In the genomic region with DNA sequence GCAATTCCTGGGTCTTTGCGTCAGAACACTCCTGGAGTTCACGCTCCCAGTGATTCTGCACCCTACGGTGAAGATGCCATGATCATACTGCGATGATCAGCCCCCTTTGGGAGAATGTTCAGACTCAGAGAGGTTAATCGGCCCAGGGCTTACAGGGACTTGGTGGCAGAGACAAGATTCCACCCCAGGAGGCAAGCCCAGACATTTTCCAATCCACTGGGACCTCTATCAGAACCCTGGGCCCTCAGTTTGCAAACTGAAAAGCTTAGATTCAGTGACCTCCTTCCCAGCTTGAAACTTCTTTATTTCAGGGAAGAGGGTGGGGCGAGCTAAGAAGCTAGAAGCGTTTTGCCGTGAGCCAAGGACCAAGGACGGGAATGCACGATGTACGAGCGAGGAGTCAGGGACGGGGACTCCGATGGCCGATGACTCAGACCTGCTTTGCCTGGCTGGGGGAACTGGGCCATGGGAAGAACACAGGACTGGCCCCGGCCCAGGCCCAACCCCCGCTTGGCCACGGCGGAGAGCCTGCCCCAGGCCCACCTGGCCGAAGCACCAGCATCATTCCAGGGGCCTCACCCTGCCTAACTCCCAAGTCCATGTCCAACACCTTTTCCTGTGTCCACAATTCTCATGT, we compare ENCODE assay signal across 9 cellular contexts. TPM values are rescaled to one million over a fixed set of nuclear protein-coding genes. Genes with fewer than 3 reads are reported as not detected.
DNase-seq lines count a peak whose midpoint lies in the region; ATAC-seq, FAIRE-seq and TF ChIP-seq lines count a peak whose summit lies in the region.
"Had no signal": no experiment of that assay in that cellular context is flagged by ENCODE, and none has a peak within 500 bp of the region (broad histone marks: within the 10 kb centered on the region; RNA-seq: fewer than 3 reads in every experiment).

No MANE protein-coding gene starts in this region.

- H2AFZ ChIP-seq in HepG2 (ENCODE audit: low read length): no peak overlapping the region

- no peaks in the 10 kb centered on the region for H4K20me1 ChIP-seq in HepG2 (ENCODE audit: insufficient read depth, low read length)

- peak overlapping the region; percentile 31 for H3K9ac ChIP-seq in HUES6 (ENCODE audit: low read length)
- no peak overlapping the region for H3K9ac ChIP-seq in HepG2 (ENCODE audit: insufficient read depth, low read depth, low read length)

- TF ChIP-seq POLR2A in breast epithelium (IDR thresholded peaks at IDR 0.05): no peak
- TF ChIP-seq POLR2A in HepG2 (IDR thresholded peaks at IDR 0.05; ENCODE audit: insufficient read depth in 1 of 2, low read depth in 2 of 2, low read length in 2 of 2): no peak
- TF ChIP-seq POLR2A in suprapubic skin (IDR thresholded peaks at IDR 0.05): no peak

- no peaks in the 10 kb centered on the region for H3K79me2 ChIP-seq in HepG2 (ENCODE audit: insufficient read depth, low read length)

- no peaks in the 10 kb centered on the region for H3K27me3 ChIP-seq in HUES6 (ENCODE audit: control insufficient read depth, insufficient read depth, low read length)
- H3K27me3 ChIP-seq in breast epithelium: no peaks in the 10 kb centered on the region
- H3K27me3 ChIP-seq in HepG2 (ENCODE audit: control insufficient read depth in 1 of 2, insufficient read depth in 2 of 2, low read length in 2 of 2): peaks cover 10 to 70% of the 10 kb centered on the region in 2 experiments
- H3K27me3 ChIP-seq in suprapubic skin: no peaks in the 10 kb centered on the region

- DNase-seq in breast epithelium (ENCODE audit: low spot score in 2 of 2) (no peak), HepG2 (ENCODE audit: low spot score) (no peak), suprapubic skin (ENCODE audit: low spot score in 2 of 2) (peak in 1 of 2 donors; percentile 91), Ammon's horn (ENCODE audit: low spot score) (no peak), NCI-H187 treated with DMSO at 0.1 percent for 48 hours (lab: John Stamatoyannopoulos, UW) (no peak), NCI-H2171 treated with DMSO at 0.1 percent for 48 hours (lab: John Stamatoyannopoulos, UW) (no peak)
- DNase-seq: T-helper 1 cell had no signal

- H3K4me1 ChIP-seq in HUES6 (ENCODE audit: control insufficient read depth, insufficient read depth, low read length) (peaks cover 34% of the 10 kb centered on the region), breast epithelium (peaks cover 0 to 9% of the 10 kb centered on the region in 2 donors), HepG2 (ENCODE audit: insufficient read depth, low read length) (peaks cover 17% of the 10 kb centered on the region), suprapubic skin (peaks cover 45% of the 10 kb centered on the region)

- WGBS in HepG2 (ENCODE audit: low lambda C conversion rate): 22% methylated on average over 15 of the region's 20 CpGs
- WGBS in suprapubic skin: 33% methylated on average over 15 of the region's 20 CpGs

- POLR2A ChIA-PET in HepG2 (lab: Yijun Ruan, JAX): no interaction called here

- TF ChIP-seq RAD21 in HepG2 (CRISPR knock-in tag; IDR thresholded peaks at IDR 0.05): no peak

- CTCF ChIA-PET in HepG2 (lab: Yijun Ruan, JAX; ENCODE audit: low intra/inter-chr PET ratio, low total read pairs): no interaction called here

- peak; percentile 58 for ATAC-seq in HepG2
- ATAC-seq in GM21423 (IDR thresholded peaks at IDR 0.05; ENCODE audit: unreplicated experiment): no peak

- TF ChIP-seq EP300 in HepG2 (IDR thresholded peaks at IDR 0.05; ENCODE audit: low read depth in 2 of 2, low read length in 2 of 2) (no peak), HepG2 (CRISPR knock-in tag; IDR thresholded peaks at IDR 0.05; ENCODE audit: borderline replicate concordance) (no peak), suprapubic skin (IDR thresholded peaks at IDR 0.05) (no peak)

- no peak for FAIRE-seq in HepG2 (lab: Jason Lieb, UNC)

- H3K4me3 ChIP-seq in HUES6 (ENCODE audit: low read depth, low read length) (no peak overlapping the region; the same call in 1 of the 2 replicates), breast epithelium (peak overlapping the region in 2 of 3 donors; percentile 10 to 49), HepG2 (replicated peaks in 1 of 3; ENCODE audit: insufficient read depth in 1 of 3, low read depth in 2 of 3, low read length in 3 of 3) (no peak overlapping the region), suprapubic skin (peak overlapping the region; percentile 34)

- in situ Hi-C loops in HepG2 (cut with HindIII; ENCODE audit: extremely low pct_ligation_motif_present, low pct_unique_long_range_greater_than_20kb): no loop called here

- no peak for TF ChIP-seq CTCF in breast epithelium (IDR thresholded peaks at IDR 0.05)
- TF ChIP-seq CTCF in HepG2 (CRISPR knock-in tag; IDR thresholded peaks at IDR 0.05): no peak
- no peak for TF ChIP-seq CTCF in suprapubic skin (IDR thresholded peaks at IDR 0.05)

- H3K27ac ChIP-seq in HUES6 (ENCODE audit: low read depth, low read length): peak overlapping the region; percentile 24; the same call in 1 of the 2 replicates
- peak overlapping the region; percentile 85 to 98 for H3K27ac ChIP-seq in breast epithelium
- no peak overlapping the region for H3K27ac ChIP-seq in HepG2 (ENCODE audit: extremely low read length, insufficient read depth, low read length)
- H3K27ac ChIP-seq in suprapubic skin: peak overlapping the region; percentile 91

- intact Hi-C loops in breast epithelium (cut with DNase I; ENCODE audit: low total_unique reads) (no loop called here), HepG2 (cut with micrococcal nuclease; ENCODE audit: unreplicated experiment) (no loop called here)

- H3K9me3 ChIP-seq in HUES6 (ENCODE audit: control insufficient read depth, insufficient read depth, low read depth, low read length) (no peaks in the 10 kb centered on the region), breast epithelium (no peaks in the 10 kb centered on the region), HepG2 (ENCODE audit: low read length) (no peaks in the 10 kb centered on the region), suprapubic skin (no peaks in the 10 kb centered on the region)

- BruUV-seq in HepG2 (replicated peaks; lab: Mats Ljungman, UMichigan): no TSS peak

- H3K36me3 ChIP-seq in HUES6 (ENCODE audit: control insufficient read depth, insufficient read depth, low read length) (no peaks in the 10 kb centered on the region), breast epithelium (no peaks in the 10 kb centered on the region), HepG2 (replicated peaks in 1 of 2; ENCODE audit: control insufficient read depth in 1 of 2, insufficient read depth in 2 of 2, low read length in 2 of 2) (no peaks in the 10 kb centered on the region), suprapubic skin (no peaks in the 10 kb centered on the region)

- peak overlapping the region; percentile 10; the same call in 1 of the 2 replicates for H3K4me2 ChIP-seq in HepG2 (ENCODE audit: low read depth, low read length)

RNA-seq across cellular contexts. Expression of a gene that starts 34.7 kb away (rescaled TPM):
- 100 to 1,000 TPM in 1 of 3 donors, 10 to 100 TPM in 2; 58.1 to 190 (median 76.4) TPM for total RNA-seq in breast epithelium
- 0.66 and 0.77 TPM in 2 replicates for total RNA-seq in HepG2 (2016; rRNA removed; fragmentation: Illumina TruSeq; extraction: Trizol)
- total RNA-seq in HepG2 (2016; cell fraction: cytosol; rRNA removed; fragmentation: Illumina TruSeq; extraction: Trizol; ENCODE audit: low read depth): 0.30 and 0.35 TPM in 2 replicates
- 0.59 and 0.95 TPM in 2 replicates for total RNA-seq in HepG2 (2016; cell fraction: insoluble cytoplasmic fraction; rRNA removed; fragmentation: Illumina TruSeq; extraction: Trizol)
- 0.83 and 0.93 TPM in 2 replicates for total RNA-seq in HepG2 (2016; cell fraction: membrane; rRNA removed; fragmentation: Illumina TruSeq; extraction: Trizol)
- 0.66 and 1.2 TPM in 2 replicates for total RNA-seq in HepG2 (2016; cell fraction: nucleus; rRNA removed; fragmentation: Illumina TruSeq; extraction: Trizol)
- 2.4 and 3.2 TPM in 2 replicates for polyA plus RNA-seq in HepG2 (2011; rRNA removed)
- 2.4 and 2.6 TPM in 2 replicates for polyA plus RNA-seq in HepG2 (2011; cell fraction: cytosol; rRNA removed)
- 4.1 and 5.9 TPM in 2 replicates for polyA plus RNA-seq in HepG2 (2011; cell fraction: nucleus; rRNA removed)
- 0.94 and 3.5 TPM in 2 replicates for polyA plus RNA-seq in HepG2 (2012)
- 0.05 and 0.10 TPM in 2 replicates for polyA plus RNA-seq in HepG2 (2016; cell fraction: cytosol; fragmentation: Illumina TruSeq; extraction: Trizol; ENCODE audit: low read depth)
- polyA plus RNA-seq in HepG2 (2016; cell fraction: insoluble cytoplasmic fraction; fragmentation: Illumina TruSeq; extraction: Trizol; ENCODE audit: low read depth): 0.32 and 0.52 TPM in 2 replicates
- 0.27 and 0.28 TPM in 2 replicates for polyA plus RNA-seq in HepG2 (2016; cell fraction: membrane; fragmentation: Illumina TruSeq; extraction: Trizol; ENCODE audit: low read depth)
- 1.1 and 1.3 TPM in 2 replicates for polyA plus RNA-seq in HepG2 (2016; cell fraction: nucleus; fragmentation: Illumina TruSeq; extraction: Trizol; ENCODE audit: insufficient read depth, low read depth)
- polyA minus RNA-seq in HepG2 (2011; rRNA and poly(A)+ RNA removed; ENCODE audit: low replicate concordance): 11.0 and 18.7 TPM in 2 replicates
- polyA minus RNA-seq in HepG2 (2011; cell fraction: cytosol; rRNA and poly(A)+ RNA removed): 6.9 and 7.9 TPM in 2 replicates
- 3.5 and 5.2 TPM in 2 replicates for polyA minus RNA-seq in HepG2 (2011; cell fraction: nucleus; rRNA and poly(A)+ RNA removed)
- 100 to 1,000 TPM in 1 of 4 donors, 10 to 100 TPM in 3; 33.2 to 264 (median 60.9) TPM for total RNA-seq in suprapubic skin

RNA-seq across cellular contexts. Expression of a gene that starts 53.3 kb away (rescaled TPM):
- total RNA-seq in breast epithelium (10 to 100 TPM; 33.9 to 58.7 (median 50.2) TPM), HepG2 (2016; rRNA removed; fragmentation: Illumina TruSeq; extraction: Trizol) (18.8 and 25.9 TPM in 2 replicates), suprapubic skin (10 to 100 TPM; 23.9 to 51.7 (median 34.2) TPM)
- total RNA-seq in HepG2 (2016; cell fraction: cytosol; rRNA removed; fragmentation: Illumina TruSeq; extraction: Trizol; ENCODE audit: low read depth): 10.8 and 10.9 TPM in 2 replicates
- total RNA-seq in HepG2 (2016; cell fraction: insoluble cytoplasmic fraction; rRNA removed; fragmentation: Illumina TruSeq; extraction: Trizol): 14.8 and 27.5 TPM in 2 replicates
- total RNA-seq in HepG2 (2016; cell fraction: membrane; rRNA removed; fragmentation: Illumina TruSeq; extraction: Trizol): 11.3 and 11.9 TPM in 2 replicates
- 27.4 and 30.7 TPM in 2 replicates for total RNA-seq in HepG2 (2016; cell fraction: nucleus; rRNA removed; fragmentation: Illumina TruSeq; extraction: Trizol)
- 31.5 and 42.3 TPM in 2 replicates for polyA plus RNA-seq in HepG2 (2011; rRNA removed)
- polyA plus RNA-seq in HepG2 (2011; cell fraction: cytosol; rRNA removed): 30.6 and 33.0 TPM in 2 replicates
- polyA plus RNA-seq in HepG2 (2011; cell fraction: nucleus; rRNA removed): 151 and 153 TPM in 2 replicates
- polyA plus RNA-seq in HepG2 (2012): 18.3 and 27.7 TPM in 2 replicates
- polyA plus RNA-seq in HepG2 (2016; cell fraction: cytosol; fragmentation: Illumina TruSeq; extraction: Trizol; ENCODE audit: low read depth): 2.9 and 3.9 TPM in 2 replicates
- 12.8 and 16.5 TPM in 2 replicates for polyA plus RNA-seq in HepG2 (2016; cell fraction: insoluble cytoplasmic fraction; fragmentation: Illumina TruSeq; extraction: Trizol; ENCODE audit: low read depth)
- polyA plus RNA-seq in HepG2 (2016; cell fraction: membrane; fragmentation: Illumina TruSeq; extraction: Trizol; ENCODE audit: low read depth): 6.1 and 6.7 TPM in 2 replicates
- polyA plus RNA-seq in HepG2 (2016; cell fraction: nucleus; fragmentation: Illumina TruSeq; extraction: Trizol; ENCODE audit: insufficient read depth, low read depth): 50.4 and 56.8 TPM in 2 replicates
- 49.2 and 54.3 TPM in 2 replicates for polyA minus RNA-seq in HepG2 (2011; rRNA and poly(A)+ RNA removed; ENCODE audit: low replicate concordance)
- polyA minus RNA-seq in HepG2 (2011; cell fraction: cytosol; rRNA and poly(A)+ RNA removed): 13.6 and 15.2 TPM in 2 replicates
- 58.3 and 63.7 TPM in 2 replicates for polyA minus RNA-seq in HepG2 (2011; cell fraction: nucleus; rRNA and poly(A)+ RNA removed)

Comparison
In these comparisons a context has a peak if more than half of its experiments do, and no peak if none do; other contexts are left out.
1. H3K4me3 ChIP-seq: peak in breast epithelium (2 of 3) and suprapubic skin (single experiment); none in HUES6 (single experiment) and HepG2 (0 of 3).
2. RNA of a gene that starts 34.7 kb away (total RNA-seq): 33.2 to 264 TPM in suprapubic skin and 58.1 to 190 TPM in breast epithelium; 0.30 to 1.2 TPM in HepG2; every median in the first group is over 10 times any median in the second.